In genomic region chr10:94617389-94617944, GRCh38 we compare ENCODE assay signal across 16 cellular contexts.
"Had no signal": no experiment of that assay in that cellular context is flagged by ENCODE, and none has a peak within 500 bp of the region (broad histone marks: within the 10 kb centered on the region; RNA-seq: fewer than 3 reads in every experiment).

No MANE protein-coding gene starts in this region.

- H3K4me3 ChIP-seq: left ventricle myocardium inferior, psoas muscle, testis, upper lobe of right lung had no signal

- FAIRE-seq: islet of Langerhans had no signal

- ATAC-seq: psoas muscle, upper lobe of right lung had no signal

- H3K36me3 ChIP-seq: left ventricle myocardium inferior, upper lobe of right lung had no signal

- H3K27me3 Mint-ChIP-seq: stimulated activated naive CD8-positive, alpha-beta T cell treated with anti-CD3 and anti-CD28 coated beads, Interleukin-15, amount 100 ng/mL, for 72 hours had no signal

- DNase-seq: activated CD4-positive, alpha-beta T cell treated with anti-CD3 and anti-CD28 coated beads, Interleukin-2, amount 50 U/mL, for 48 hours; activated CD4-positive, CD25-positive, alpha-beta regulatory T cell treated with anti-CD3 and anti-CD28 coated beads, Interleukin-2, amount 50 U/mL, for 72 hours; activated naive CD4-positive, alpha-beta T cell; aorta; foreskin melanocyte; head of caudate nucleus; left ventricle myocardium inferior; mesenchymal stem cell; psoas muscle; stimulated activated CD4-positive, alpha-beta T cell treated with anti-CD3 and anti-CD28 coated beads, Interleukin-4, amount 100 ng/mL, for 1 hour; stimulated activated CD8-positive, alpha-beta memory T cell treated with anti-CD3 and anti-CD28 coated beads, Interleukin-4, amount 100 ng/mL, for 48 hours; stimulated activated naive CD8-positive, alpha-beta T cell treated with anti-CD3 and anti-CD28 coated beads, Interleukin-15, amount 100 ng/mL, for 72 hours; testis; upper lobe of right lung had no signal

- H3K4me3 Mint-ChIP-seq: nephron; stimulated activated naive CD8-positive, alpha-beta T cell treated with anti-CD3 and anti-CD28 coated beads, Interleukin-15, amount 100 ng/mL, for 72 hours had no signal

- H3K4me1 Mint-ChIP-seq: nephron; stimulated activated naive CD8-positive, alpha-beta T cell treated with anti-CD3 and anti-CD28 coated beads, Interleukin-15, amount 100 ng/mL, for 72 hours had no signal

- H3K27me3 ChIP-seq: testis, upper lobe of right lung had no signal

- H3K4me1 ChIP-seq: left ventricle myocardium inferior, psoas muscle, testis, upper lobe of right lung had no signal

- H3K9me3 ChIP-seq: left ventricle myocardium inferior, psoas muscle, testis, upper lobe of right lung had no signal

- H3K27ac Mint-ChIP-seq: nephron; stimulated activated naive CD8-positive, alpha-beta T cell treated with anti-CD3 and anti-CD28 coated beads, Interleukin-15, amount 100 ng/mL, for 72 hours had no signal
